20 cellular contexts compared by ENCODE assay signal in genomic region chr9:33480094-33480493, GRCh38. TPM values are rescaled to one million over a fixed set of nuclear protein-coding genes. Genes with fewer than 3 reads are reported as not detected.
A peak's percentile ranks its signal among the peaks of the same experiment; 100 is the strongest.
DNase-seq lines count a peak whose midpoint lies in the region; ATAC-seq, FAIRE-seq and TF ChIP-seq lines count a peak whose summit lies in the region.
"Had no signal": no experiment of that assay in that cellular context is flagged by ENCODE, and none has a peak within 500 bp of the region (broad histone marks: within the 10 kb centered on the region; RNA-seq: fewer than 3 reads in every experiment).

No MANE protein-coding gene starts in this region.

- H2AFZ ChIP-seq in GM12878 (ENCODE audit: control insufficient read depth, low read depth, low read length): no peak overlapping the region
- H2AFZ ChIP-seq: GM23338 had no signal

- POLR2A ChIA-PET in GM12878 (lab: Charles Lee): no interaction called here

- no peak overlapping the region for H3K9ac ChIP-seq in GM12878 (ENCODE audit: control insufficient read depth, insufficient read depth, low read length)
- H3K9ac ChIP-seq: KMS-11 had no signal

- DNase-seq in EL (peak; percentile 24), GM12878 (ENCODE audit: low read depth, low spot score) (no peak), iris pigment epithelial cell (ENCODE audit: low read depth) (peak; percentile 16), occipital lobe (lab: John Stamatoyannopoulos, UW) (no peak), NCI-H510A treated with DMSO at 0.1 percent for 48 hours (lab: John Stamatoyannopoulos, UW) (no peak)
- DNase-seq in stimulated activated naive CD8-positive, alpha-beta T cell treated with anti-CD3 and anti-CD28 coated beads, Interleukin-15, Interleukin-2, amounts not matched to agents 100 U/mL and 50 U/mL, for 24 hours: no peak
- DNase-seq: DMS153, DND-41, H9, HFFc6, MM.1S, NCI-H2029, NCI-H69, SHP77 treated with DMSO at 0.1 percent for 48 hours, SW 1271 had no signal

- ATAC-seq in GM12878: no peak
- ATAC-seq in HG02642 (IDR thresholded peaks at IDR 0.05; ENCODE audit: poor library complexity, unreplicated experiment): no peak
- no peak for ATAC-seq in stimulated activated naive CD8-positive, alpha-beta T cell treated with anti-CD3 and anti-CD28 coated beads, Interleukin-15, Interleukin-2, amounts not matched to agents 100 U/mL and 50 U/mL, for 24 hours
- ATAC-seq: GM23338 had no signal

- 47% methylated on average over 2 of the region's 2 CpGs for WGBS in GM12878 (ENCODE audit: insufficient coverage, insufficient replicate concordance, low lambda C conversion rate, missing lambda C conversion rate)

- intact Hi-C loops in GM12878 (cut with micrococcal nuclease; ENCODE audit: unreplicated experiment): no loop called here

- H4K20me1 ChIP-seq in GM12878 (ENCODE audit: control insufficient read depth, insufficient read depth): no peaks in the 10 kb centered on the region

- TF ChIP-seq RAD21 in GM12878 (IDR thresholded peaks at IDR 0.05; ENCODE audit: insufficient read depth, low read depth, low read length): no peak

- in situ Hi-C loops in GM12878 (cut with MboI): no loop called here

- FAIRE-seq in GM12878 (lab: Jason Lieb, UNC): no peak

- BruUV-seq in GM12878 (replicated peaks; lab: Mats Ljungman, UMichigan): no TSS peak

- H3K9me3 ChIP-seq in GM12878 (replicated peaks; ENCODE audit: control insufficient read depth, insufficient read depth, low read length): no peaks in the 10 kb centered on the region

- no peaks in the 10 kb centered on the region for H3K79me2 ChIP-seq in GM12878 (ENCODE audit: control insufficient read depth, insufficient read depth, low read length)

- no peaks in the 10 kb centered on the region for H3K4me1 ChIP-seq in GM12878 (ENCODE audit: control insufficient read depth, insufficient read depth, low read length)

- H3K4me2 ChIP-seq in GM12878 (ENCODE audit: control insufficient read depth, insufficient read depth): no peak overlapping the region
- H3K4me2 ChIP-seq: GM23338, KMS-11 had no signal

- H3K27ac ChIP-seq in GM12878 (ENCODE audit: control insufficient read depth, insufficient read depth): no peak overlapping the region
- H3K27ac ChIP-seq: KMS-11 had no signal

- no peak for TF ChIP-seq EP300 in GM12878 (IDR thresholded peaks at IDR 0.05; ENCODE audit: borderline replicate concordance in 1 of 2, control insufficient read depth in 1 of 2, low read depth in 2 of 2, low read length in 2 of 2)

- SMC1A ChIA-PET in GM12878 (lab: Charles Lee; ENCODE audit: uncharacterized antibody, unreplicated experiment): interaction anchor here (1.4 kb wide), 1 partner anchor 27 kb away, joined by 4 read pairs; no protein-coding TSS in a partner anchor

- no peaks in the 10 kb centered on the region for H3K27me3 ChIP-seq in GM12878 (replicated peaks in 1 of 2; ENCODE audit: control insufficient read depth in 2 of 2, insufficient read depth in 2 of 2, low read length in 1 of 2)

- H3K4me3 ChIP-seq in GM12878: no peak overlapping the region
- H3K4me3 ChIP-seq: GM23338 had no signal

- RAD21 ChIA-PET in GM12878 (lab: Charles Lee; ENCODE audit: unreplicated experiment): no interaction called here

- CTCF ChIA-PET in GM12878 (lab: Yijun Ruan, JAX): no interaction called here

- no peak for TF ChIP-seq POLR2A in GM12878 (IDR thresholded peaks at IDR 0.05; ENCODE audit: low read depth, low read length)

- no peak for TF ChIP-seq CTCF in GM12878 (IDR thresholded peaks at IDR 0.05 in 2 of 3, conservative IDR thresholded peaks at IDR 0.05 in 1 of 3; ENCODE audit: control insufficient read depth in 2 of 3, extremely low read depth in 1 of 3, insufficient read depth in 1 of 3, low read depth in 3 of 3, low read length in 3 of 3)

- no peaks in the 10 kb centered on the region for H3K36me3 ChIP-seq in GM12878 (ENCODE audit: control insufficient read depth in 2 of 2, insufficient read depth in 2 of 2, low read length in 1 of 2)

TF ChIP-seq in GM12878, 131 proteins besides CTCF, POLR2A, EP300 and RAD21:
- no peak for TF ChIP-seq CREB1 (IDR thresholded peaks at IDR 0.05; ENCODE audit: low read depth)
- TF ChIP-seq RBBP5 (conservative IDR thresholded peaks at IDR 0.05): no peak
- no peak for TF ChIP-seq SREBF2 (IDR thresholded peaks at IDR 0.05; ENCODE audit: low read length)
- TF ChIP-seq CREM (IDR thresholded peaks at IDR 0.05; ENCODE audit: low read depth): no peak
- TF ChIP-seq ZNF24 (IDR thresholded peaks at IDR 0.05): 0 out of 2 replicates have a peak, but pooled peaks have one; percentile 43
- TF ChIP-seq SP1 (IDR thresholded peaks at IDR 0.05; ENCODE audit: low read depth, low read length): no peak
- TF ChIP-seq MTA2 (IDR thresholded peaks at IDR 0.05; ENCODE audit: low read depth): no peak
- no peak for TF ChIP-seq HDAC2 (IDR thresholded peaks at IDR 0.05)

RNA-seq across cellular contexts. Expression of gene NOL6, which starts 6.4 kb away (rescaled TPM):
- total RNA-seq in GM12878 (2013; cell fraction: nucleolus; rRNA removed): 41.2 and 42.0 TPM in 2 replicates
- total RNA-seq in GM12878 (2014; rRNA removed): 29.4 and 34.0 TPM in 2 replicates
- total RNA-seq in GM12878 (2014; rRNA removed; fragmentation: Illumina TruSeq; extraction: Trizol): 18.8 and 20.7 TPM in 2 replicates
- 51.8 and 53.2 TPM in 2 replicates for total RNA-seq in GM12878 (2021)
- 15.3 TPM for polyA plus RNA-seq in GM12878 (2011; ENCODE audit: low read depth)
- polyA plus RNA-seq in GM12878 (2011; rRNA removed): 9.1 and 26.4 TPM in 2 replicates
- polyA plus RNA-seq in GM12878 (2011; cell fraction: cytosol; rRNA removed): 24.6 and 24.9 TPM in 2 replicates
- 51.7 and 61.5 TPM in 2 replicates for polyA plus RNA-seq in GM12878 (2011; cell fraction: nucleus; rRNA removed)
- polyA plus RNA-seq in GM12878 (2012): 16.0 and 17.8 TPM in 2 replicates
- polyA plus RNA-seq in GM12878 (2014; fragmentation: Illumina TruSeq; extraction: Trizol): 26.8 and 36.9 TPM in 2 replicates
- polyA plus RNA-seq in GM12878 (2014; fragmentation: Nextera tagmentation; extraction: Ambion mirVana): 10 to 100 TPM in 1 of 2 experiments, 1 to 10 TPM in 1; 8.3 to 13.2 TPM
- 32.2 and 40.1 TPM in 2 replicates for polyA plus RNA-seq in GM12878 (2014; rRNA removed)
- polyA plus RNA-seq in GM12878 (2016; fragmentation: Nextera tagmentation; extraction: Ambion mirVana): 10 to 100 TPM; 40.6 to 47.1 TPM
- polyA minus RNA-seq in GM12878 (2011; rRNA and poly(A)+ RNA removed): 35.0 and 35.3 TPM in 2 replicates
- 13.2 and 16.1 TPM in 2 replicates for polyA minus RNA-seq in GM12878 (2011; cell fraction: cytosol; rRNA and poly(A)+ RNA removed)
- polyA minus RNA-seq in GM12878 (2011; cell fraction: nucleus; rRNA and poly(A)+ RNA removed): 33.0 and 59.5 TPM in 2 replicates
- 13.9 TPM for total RNA-seq in occipital lobe

RNA-seq across cellular contexts. Expression of gene AQP3, which starts 32.7 kb away (rescaled TPM):
- total RNA-seq in GM12878 (2013; cell fraction: nucleolus; rRNA removed): 0.47 and 0.92 TPM in 2 replicates
- 3.1 and 6.5 TPM in 2 replicates for total RNA-seq in GM12878 (2014; rRNA removed)
- 2.0 and 3.0 TPM in 2 replicates for total RNA-seq in GM12878 (2014; rRNA removed; fragmentation: Illumina TruSeq; extraction: Trizol)
- total RNA-seq in GM12878 (2021): 3.4 and 4.8 TPM in 2 replicates
- polyA plus RNA-seq in GM12878 (2011; ENCODE audit: low read depth): 2.6 TPM
- 4.1 and 5.5 TPM in 2 replicates for polyA plus RNA-seq in GM12878 (2011; rRNA removed)
- 10.2 and 11.0 TPM in 2 replicates for polyA plus RNA-seq in GM12878 (2011; cell fraction: cytosol; rRNA removed)
- 9.5 and 11.4 TPM in 2 replicates for polyA plus RNA-seq in GM12878 (2011; cell fraction: nucleus; rRNA removed)
- polyA plus RNA-seq in GM12878 (2012): 1.8 and 4.9 TPM in 2 replicates
- polyA plus RNA-seq in GM12878 (2014; fragmentation: Illumina TruSeq; extraction: Trizol): 0.95 and 2.6 TPM in 2 replicates
- under 1 TPM; 0.60 to 0.71 TPM for polyA plus RNA-seq in GM12878 (2014; fragmentation: Nextera tagmentation; extraction: Ambion mirVana)
- 4.2 and 6.9 TPM in 2 replicates for polyA plus RNA-seq in GM12878 (2014; rRNA removed)
- 10 to 100 TPM; 11.2 to 11.8 TPM for polyA plus RNA-seq in GM12878 (2016; fragmentation: Nextera tagmentation; extraction: Ambion mirVana)
- polyA minus RNA-seq in GM12878 (2011; rRNA and poly(A)+ RNA removed): 3.9 and 6.0 TPM in 2 replicates
- 6.7 and 7.4 TPM in 2 replicates for polyA minus RNA-seq in GM12878 (2011; cell fraction: cytosol; rRNA and poly(A)+ RNA removed)
- polyA minus RNA-seq in GM12878 (2011; cell fraction: nucleus; rRNA and poly(A)+ RNA removed): 1.4 and 2.3 TPM in 2 replicates
- total RNA-seq in occipital lobe: not detected
- total RNA-seq: G401 had no signal

RNA-seq across cellular contexts. Expression of gene ANKRD18B, which starts 44.0 kb away (rescaled TPM):
- not detected in 2 replicates for total RNA-seq in GM12878 (2013; cell fraction: nucleolus; rRNA removed)
- total RNA-seq in GM12878 (2014; rRNA removed) (not detected in 2 replicates), GM12878 (2014; rRNA removed; fragmentation: Illumina TruSeq; extraction: Trizol) (not detected in 2 replicates), GM12878 (2021) (not detected in 2 replicates), occipital lobe (1.1 TPM)
- polyA plus RNA-seq in GM12878 (2011; ENCODE audit: low read depth): not detected
- polyA plus RNA-seq in GM12878 (2011; rRNA removed) (not detected in 2 replicates), GM12878 (2014; fragmentation: Illumina TruSeq; extraction: Trizol) (not detected in 2 replicates), GM12878 (2014; fragmentation: Nextera tagmentation; extraction: Ambion mirVana) (not detected), GM12878 (2014; rRNA removed) (not detected in 2 replicates), GM12878 (2016; fragmentation: Nextera tagmentation; extraction: Ambion mirVana) (not detected)
- polyA plus RNA-seq in GM12878 (2011; cell fraction: cytosol; rRNA removed): not detected in 2 replicates
- polyA plus RNA-seq in GM12878 (2011; cell fraction: nucleus; rRNA removed): not detected in 2 replicates
- polyA plus RNA-seq in GM12878 (2012): not detected in 2 replicates
- not detected in 2 replicates for polyA minus RNA-seq in GM12878 (2011; rRNA and poly(A)+ RNA removed)
- polyA minus RNA-seq in GM12878 (2011; cell fraction: cytosol; rRNA and poly(A)+ RNA removed): not detected in 2 replicates
- not detected in 2 replicates for polyA minus RNA-seq in GM12878 (2011; cell fraction: nucleus; rRNA and poly(A)+ RNA removed)
- total RNA-seq: A673 had no signal

Comparison
In these comparisons a context has a peak if more than half of its experiments do, and no peak if none do; other contexts are left out.
1. DNase-seq: peak in EL (single experiment) and iris pigment epithelial cell (single experiment); none in GM12878 (single experiment), occipital lobe (single experiment), stimulated activated naive CD8-positive, alpha-beta T cell treated with anti-CD3 and anti-CD28 coated beads, Interleukin-15, Interleukin-2, amounts not matched to agents 100 U/mL and 50 U/mL, for 24 hours (single experiment) and NCI-H510A treated with DMSO at 0.1 percent for 48 hours (single experiment).